Comparison of ENCODE assay signal across 8 cellular contexts in genomic region chr11:96388891-96389603, GRCh38. TPM values are rescaled to one million over a fixed set of nuclear protein-coding genes. Genes with fewer than 3 reads are reported as not detected.
DNase-seq lines count a peak whose midpoint lies in the region; ATAC-seq and TF ChIP-seq lines count a peak whose summit lies in the region.

No MANE protein-coding gene starts in this region.

- peak; percentile 19 for ATAC-seq in GM18499 (IDR thresholded peaks at IDR 0.05; ENCODE audit: insufficient read depth, unreplicated experiment)
- peak; percentile 33 for ATAC-seq in HG02852 (IDR thresholded peaks at IDR 0.05; ENCODE audit: unreplicated experiment)
- ATAC-seq in stimulated activated naive CD8-positive, alpha-beta T cell treated with anti-CD3 and anti-CD28 coated beads, Interleukin-15, Interleukin-2, amounts not matched to agents 100 U/mL and 50 U/mL, for 24 hours = peak; percentile 10

- POLR2A ChIA-PET in A673 (lab: Charles Lee; ENCODE audit: low non-redundant PET) = interaction anchor here (0.6 to 0.8 kb wide), 3 partner anchors 46 to 965 kb away, joined by 3 to 5 read pairs (median 4); partner anchors contain the start of gene MAML2

- H3K27me3 ChIP-seq in A673 (replicated peaks; ENCODE audit: insufficient read depth, low read depth, low read length, poor library complexity) = no peaks in the 10 kb centered on the region
- H3K27me3 ChIP-seq in brain microvascular endothelial cell (replicated peaks) = no peaks in the 10 kb centered on the region
- H3K27me3 ChIP-seq in kidney epithelial cell (ENCODE audit: control insufficient read depth, insufficient read depth, low read length) = no peaks in the 10 kb centered on the region

- peaks cover 33% of the 10 kb centered on the region for H3K4me1 ChIP-seq in A673 (ENCODE audit: insufficient read depth, low read length, poor library complexity, severe bottlenecking)

- in situ Hi-C loops in brain microvascular endothelial cell (cut with HindIII; ENCODE audit: low pct_ligation_motif_present, low sequenced_read_pairs) = no loop called here

- H3K4me3 ChIP-seq in A673 (ENCODE audit: low read depth, low read length, poor library complexity, severe bottlenecking) (peak overlapping the region; percentile 74), brain microvascular endothelial cell (ENCODE audit: low read depth, low read length) (peak overlapping the region; percentile 78), kidney epithelial cell (ENCODE audit: low read depth, low read length) (peak overlapping the region; percentile 76)

- H3K27ac ChIP-seq in A673 (ENCODE audit: low read depth, low read length, poor library complexity, severe bottlenecking) (peak overlapping the region; percentile 88), brain microvascular endothelial cell (peak overlapping the region; percentile 89)

- DNase-seq in A673 (ENCODE audit: low spot score) (no peak), NCI-H2107 treated with DMSO at 0.1 percent for 48 hours (lab: John Stamatoyannopoulos, UW; ENCODE audit: unreplicated experiment) (peak; percentile 49), brain microvascular endothelial cell (no peak), kidney epithelial cell (ENCODE audit: low read depth) (no peak), SKM-1 (lab: John Stamatoyannopoulos, UW; ENCODE audit: unreplicated experiment) (no peak)
- no peak for DNase-seq in stimulated activated naive CD8-positive, alpha-beta T cell treated with anti-CD3 and anti-CD28 coated beads, Interleukin-15, Interleukin-2, amounts not matched to agents 100 U/mL and 50 U/mL, for 24 hours

- no peaks in the 10 kb centered on the region for H3K36me3 ChIP-seq in A673 (ENCODE audit: insufficient read depth, low read length, poor library complexity, severe bottlenecking)
- H3K36me3 ChIP-seq in brain microvascular endothelial cell (replicated peaks) = peaks cover 5% of the 10 kb centered on the region
- no peaks in the 10 kb centered on the region for H3K36me3 ChIP-seq in kidney epithelial cell (ENCODE audit: control insufficient read depth, insufficient read depth, low read length)

- CTCF ChIA-PET in A673 (lab: Charles Lee) = interaction anchor here (0.6 to 2.3 kb wide), 7 partner anchors 37 to 1322 kb away, joined by 3 to 13 read pairs (median 4); partner anchors contain the start of gene MAML2

- TF ChIP-seq CTCF in A673 (conservative IDR thresholded peaks at IDR 0.05; ENCODE audit: low read depth, low read length) (no peak), brain microvascular endothelial cell (IDR thresholded peaks at IDR 0.05; ENCODE audit: low read depth, low read length, missing control alignments) (no peak), kidney epithelial cell (IDR thresholded peaks at IDR 0.05; ENCODE audit: insufficient read depth, low read length, poor library complexity, severe bottlenecking) (no peak)

- TSS peak; percentile 42 for BruUV-seq in A673 (replicated peaks; lab: Mats Ljungman, UMichigan)

- intact Hi-C loops in A673 (cut with micrococcal nuclease; ENCODE audit: unreplicated experiment) = loop anchor here (1.0 kb wide), 1 partner anchor 334 kb away; no protein-coding TSS in a partner anchor

- no peaks in the 10 kb centered on the region for H3K9me3 ChIP-seq in A673 (ENCODE audit: low read depth, low read length, poor library complexity, severe bottlenecking)

RNA-seq across cellular contexts. Expression of gene CCDC82, which starts 0.7 kb away (rescaled TPM):
- 30.5 and 33.1 TPM in 2 replicates for total RNA-seq in A673 (2021)
- total RNA-seq in kidney epithelial cell = 25.5 and 45.7 TPM in 2 replicates

RNA-seq across cellular contexts. Expression of gene JRKL, which starts 0.8 kb away (rescaled TPM):
- total RNA-seq in A673 (2021) (11.0 and 12.7 TPM in 2 replicates), kidney epithelial cell (8.8 and 9.5 TPM in 2 replicates)

RNA-seq across cellular contexts. Expression of gene MAML2, which starts 46.1 kb away (rescaled TPM):
- total RNA-seq in A673 (2021) = 6.4 and 7.9 TPM in 2 replicates
- total RNA-seq in kidney epithelial cell = 12.3 and 16.2 TPM in 2 replicates
